In genomic region chr7:152887779-152888178, GRCh38 we compare ENCODE assay signal across 2 cellular contexts.
TF ChIP-seq lines count a peak whose summit lies in the region.

No MANE protein-coding gene starts in this region.

TF ChIP-seq in K562, 482 proteins besides CTCF, POLR2A, EP300 and RAD21 (continued from another document):
- TF ChIP-seq TCF7 (IDR thresholded peaks at IDR 0.05; ENCODE audit: borderline replicate concordance), result no peak
- no peak for TF ChIP-seq THAP7 (CRISPR knock-in tag; IDR thresholded peaks at IDR 0.05)
- no peak for TF ChIP-seq ETV5 (CRISPR knock-in tag; IDR thresholded peaks at IDR 0.05; ENCODE audit: low read depth)
- TF ChIP-seq ZNF551 (CRISPR knock-in tag; IDR thresholded peaks at IDR 0.05), result no peak
- no peak for TF ChIP-seq CBX1 (IDR thresholded peaks at IDR 0.05; ENCODE audit: low read depth)
- TF ChIP-seq CHD2 (IDR thresholded peaks at IDR 0.05; ENCODE audit: low read depth, low read length), result no peak
- no peak for TF ChIP-seq CBFA2T3 (IDR thresholded peaks at IDR 0.05)
- no peak for TF ChIP-seq CBX8 (IDR thresholded peaks at IDR 0.05; ENCODE audit: borderline replicate concordance, extremely low read depth, low read depth, low read length, poor library complexity, severe bottlenecking)
- no peak for TF ChIP-seq NKRF (IDR thresholded peaks at IDR 0.05; ENCODE audit: borderline replicate concordance)
- TF ChIP-seq NFYB (IDR thresholded peaks at IDR 0.05; ENCODE audit: extremely low read depth, insufficient read length), result no peak
- no peak for TF ChIP-seq CHD4 (IDR thresholded peaks at IDR 0.05; ENCODE audit: insufficient read depth, insufficient replicate concordance, low read depth, low read length, poor library complexity, severe bottlenecking)
- no peak for TF ChIP-seq SRF (CRISPR knock-in tag; IDR thresholded peaks at IDR 0.05)
- no peak for TF ChIP-seq ZBTB49 (CRISPR knock-in tag; IDR thresholded peaks at IDR 0.05; ENCODE audit: borderline replicate concordance)
- TF ChIP-seq NCOR1 (IDR thresholded peaks at IDR 0.05), result no peak
- TF ChIP-seq BCL6 (CRISPR knock-in tag; IDR thresholded peaks at IDR 0.05), result no peak
- TF ChIP-seq SMC3 (conservative IDR thresholded peaks at IDR 0.05; ENCODE audit: insufficient read depth, low read depth, low read length), result no peak

TF ChIP-seq in SK-N-SH treated with all-trans-retinoic acid at 6 μM for 48 hours, 23 proteins besides CTCF, POLR2A, EP300 and RAD21 (continued from another document):
- TF ChIP-seq TSHZ2 (CRISPR knock-in tag; IDR thresholded peaks at IDR 0.05) (no peak), ESRRG (CRISPR knock-in tag; IDR thresholded peaks at IDR 0.05) (no peak), OSR1 (CRISPR knock-in tag; IDR thresholded peaks at IDR 0.05) (no peak), CREB5 (CRISPR knock-in tag; IDR thresholded peaks at IDR 0.05; ENCODE audit: low read depth) (no peak), ZNF70 (CRISPR knock-in tag; IDR thresholded peaks at IDR 0.05) (no peak), TCF4 (CRISPR knock-in tag; IDR thresholded peaks at IDR 0.05; ENCODE audit: borderline replicate concordance) (no peak), BACH2 (CRISPR knock-in tag; IDR thresholded peaks at IDR 0.05; ENCODE audit: borderline replicate concordance) (no peak), PATZ1 (CRISPR knock-in tag; IDR thresholded peaks at IDR 0.05; ENCODE audit: borderline replicate concordance) (no peak), CSRNP3 (CRISPR knock-in tag; IDR thresholded peaks at IDR 0.05) (no peak), POU6F1 (CRISPR knock-in tag; IDR thresholded peaks at IDR 0.05; ENCODE audit: borderline replicate concordance, low read depth) (no peak), ZNF565 (CRISPR knock-in tag; conservative IDR thresholded peaks at IDR 0.05; ENCODE audit: low read depth) (no peak), ZFP3 (CRISPR knock-in tag; IDR thresholded peaks at IDR 0.05) (no peak)
TF ChIP-seq in SK-N-SH treated with all-trans-retinoic acid at 6 μM for 48 hours: peak in this region for 0.
